1 cellular context compared by ENCODE assay signal in genomic region chr11:61332823-61333637, GRCh38.
TF ChIP-seq lines count a peak whose summit lies in the region.

DDB1 (minus strand) TSS chr11:61333105; CDS start chr11:61332968, 137 bp downstream.
TKFC (plus strand) TSS chr11:61333228; CDS start chr11:61334729, 1,501 bp downstream.

TF ChIP-seq in WTC11, 78 proteins besides CTCF, POLR2A, EP300 and RAD21 (continued from another document and continues in another):
- TF ChIP-seq, protein P1, sequence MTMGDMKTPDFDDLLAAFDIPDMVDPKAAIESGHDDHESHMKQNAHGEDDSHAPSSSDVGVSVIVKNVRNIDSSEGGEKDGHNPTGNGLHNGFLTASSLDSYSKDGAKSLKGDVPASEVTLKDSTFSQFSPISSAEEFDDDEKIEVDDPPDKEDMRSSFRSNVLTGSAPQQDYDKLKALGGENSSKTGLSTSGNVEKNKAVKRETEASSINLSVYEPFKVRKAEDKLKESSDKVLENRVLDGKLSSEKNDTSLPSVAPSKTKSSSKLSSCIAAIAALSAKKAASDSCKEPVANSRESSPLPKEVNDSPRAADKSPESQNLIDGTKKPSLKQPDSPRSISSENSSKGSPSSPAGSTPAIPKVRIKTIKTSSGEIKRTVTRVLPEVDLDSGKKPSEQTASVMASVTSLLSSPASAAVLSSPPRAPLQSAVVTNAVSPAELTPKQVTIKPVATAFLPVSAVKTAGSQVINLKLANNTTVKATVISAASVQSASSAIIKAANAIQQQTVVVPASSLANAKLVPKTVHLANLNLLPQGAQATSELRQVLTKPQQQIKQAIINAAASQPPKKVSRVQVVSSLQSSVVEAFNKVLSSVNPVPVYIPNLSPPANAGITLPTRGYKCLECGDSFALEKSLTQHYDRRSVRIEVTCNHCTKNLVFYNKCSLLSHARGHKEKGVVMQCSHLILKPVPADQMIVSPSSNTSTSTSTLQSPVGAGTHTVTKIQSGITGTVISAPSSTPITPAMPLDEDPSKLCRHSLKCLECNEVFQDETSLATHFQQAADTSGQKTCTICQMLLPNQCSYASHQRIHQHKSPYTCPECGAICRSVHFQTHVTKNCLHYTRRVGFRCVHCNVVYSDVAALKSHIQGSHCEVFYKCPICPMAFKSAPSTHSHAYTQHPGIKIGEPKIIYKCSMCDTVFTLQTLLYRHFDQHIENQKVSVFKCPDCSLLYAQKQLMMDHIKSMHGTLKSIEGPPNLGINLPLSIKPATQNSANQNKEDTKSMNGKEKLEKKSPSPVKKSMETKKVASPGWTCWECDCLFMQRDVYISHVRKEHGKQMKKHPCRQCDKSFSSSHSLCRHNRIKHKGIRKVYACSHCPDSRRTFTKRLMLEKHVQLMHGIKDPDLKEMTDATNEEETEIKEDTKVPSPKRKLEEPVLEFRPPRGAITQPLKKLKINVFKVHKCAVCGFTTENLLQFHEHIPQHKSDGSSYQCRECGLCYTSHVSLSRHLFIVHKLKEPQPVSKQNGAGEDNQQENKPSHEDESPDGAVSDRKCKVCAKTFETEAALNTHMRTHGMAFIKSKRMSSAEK (CRISPR knock-in tag; IDR thresholded peaks at IDR 0.05; ENCODE audit: borderline replicate concordance) = no peak
- TF ChIP-seq KAT7 (CRISPR knock-in tag; IDR thresholded peaks at IDR 0.05; ENCODE audit: borderline replicate concordance) (0 out of 2 replicates have a peak, but pooled peaks have one; percentile 52), ZNF219 (CRISPR knock-in tag; IDR thresholded peaks at IDR 0.05; ENCODE audit: borderline replicate concordance) (peak; percentile 80; the same call in 1 of the 2 replicates), ETV6 (CRISPR knock-in tag; IDR thresholded peaks at IDR 0.05) (peak; percentile 84), ZNF232 (CRISPR knock-in tag; IDR thresholded peaks at IDR 0.05) (peak; percentile 97), TEAD4 (CRISPR knock-in tag; IDR thresholded peaks at IDR 0.05) (no peak; the same call in 1 of the 2 replicates), FOXP1 (CRISPR knock-in tag; IDR thresholded peaks at IDR 0.05; ENCODE audit: borderline replicate concordance) (peak; percentile 56; the same call in 1 of the 2 replicates), NR3C1 (CRISPR knock-in tag; conservative IDR thresholded peaks at IDR 0.05; ENCODE audit: low read depth) (no peak), RELA (CRISPR knock-in tag; IDR thresholded peaks at IDR 0.05; ENCODE audit: borderline replicate concordance) (no peak), MLX (CRISPR knock-in tag; IDR thresholded peaks at IDR 0.05) (no peak), JUN (CRISPR knock-in tag; IDR thresholded peaks at IDR 0.05) (no peak), MYBL2 (CRISPR knock-in tag; IDR thresholded peaks at IDR 0.05) (0 out of 2 replicates have a peak, but pooled peaks have one; percentile 93), ZNF396 (CRISPR knock-in tag; IDR thresholded peaks at IDR 0.05; ENCODE audit: borderline replicate concordance) (no peak), ZNF425 (CRISPR knock-in tag; conservative IDR thresholded peaks at IDR 0.05) (no peak), NFE2L1 (CRISPR knock-in tag; IDR thresholded peaks at IDR 0.05) (peak; percentile 77), ELF4 (CRISPR knock-in tag; IDR thresholded peaks at IDR 0.05; ENCODE audit: low read depth) (no peak; the same call in 1 of the 2 replicates), FOXJ3 (CRISPR knock-in tag; IDR thresholded peaks at IDR 0.05; ENCODE audit: borderline replicate concordance) (no peak), TEAD1 (CRISPR knock-in tag; IDR thresholded peaks at IDR 0.05) (peak; percentile 82), FOXK1 (CRISPR knock-in tag; IDR thresholded peaks at IDR 0.05) (peak; percentile 71), CDX4 (CRISPR knock-in tag; IDR thresholded peaks at IDR 0.05; ENCODE audit: borderline replicate concordance) (no peak), SMAD4 (CRISPR knock-in tag; IDR thresholded peaks at IDR 0.05) (no peak), NFYB (CRISPR knock-in tag; conservative IDR thresholded peaks at IDR 0.05; ENCODE audit: low read depth) (no peak), SOX15 (CRISPR knock-in tag; IDR thresholded peaks at IDR 0.05) (no peak), E2F5 (CRISPR knock-in tag; IDR thresholded peaks at IDR 0.05) (no peak), GRHL2 (CRISPR knock-in tag; IDR thresholded peaks at IDR 0.05; ENCODE audit: insufficient replicate concordance, severe bottlenecking) (no peak), JAZF1 (CRISPR knock-in tag; IDR thresholded peaks at IDR 0.05) (no peak)
- TF ChIP-seq, protein P2, sequence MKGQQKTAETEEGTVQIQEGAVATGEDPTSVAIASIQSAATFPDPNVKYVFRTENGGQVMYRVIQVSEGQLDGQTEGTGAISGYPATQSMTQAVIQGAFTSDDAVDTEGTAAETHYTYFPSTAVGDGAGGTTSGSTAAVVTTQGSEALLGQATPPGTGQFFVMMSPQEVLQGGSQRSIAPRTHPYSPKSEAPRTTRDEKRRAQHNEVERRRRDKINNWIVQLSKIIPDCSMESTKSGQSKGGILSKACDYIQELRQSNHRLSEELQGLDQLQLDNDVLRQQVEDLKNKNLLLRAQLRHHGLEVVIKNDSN (CRISPR knock-in tag; IDR thresholded peaks at IDR 0.05) = peak; percentile 78; the same call in 1 of the 2 replicates
- TF ChIP-seq, protein P3, sequence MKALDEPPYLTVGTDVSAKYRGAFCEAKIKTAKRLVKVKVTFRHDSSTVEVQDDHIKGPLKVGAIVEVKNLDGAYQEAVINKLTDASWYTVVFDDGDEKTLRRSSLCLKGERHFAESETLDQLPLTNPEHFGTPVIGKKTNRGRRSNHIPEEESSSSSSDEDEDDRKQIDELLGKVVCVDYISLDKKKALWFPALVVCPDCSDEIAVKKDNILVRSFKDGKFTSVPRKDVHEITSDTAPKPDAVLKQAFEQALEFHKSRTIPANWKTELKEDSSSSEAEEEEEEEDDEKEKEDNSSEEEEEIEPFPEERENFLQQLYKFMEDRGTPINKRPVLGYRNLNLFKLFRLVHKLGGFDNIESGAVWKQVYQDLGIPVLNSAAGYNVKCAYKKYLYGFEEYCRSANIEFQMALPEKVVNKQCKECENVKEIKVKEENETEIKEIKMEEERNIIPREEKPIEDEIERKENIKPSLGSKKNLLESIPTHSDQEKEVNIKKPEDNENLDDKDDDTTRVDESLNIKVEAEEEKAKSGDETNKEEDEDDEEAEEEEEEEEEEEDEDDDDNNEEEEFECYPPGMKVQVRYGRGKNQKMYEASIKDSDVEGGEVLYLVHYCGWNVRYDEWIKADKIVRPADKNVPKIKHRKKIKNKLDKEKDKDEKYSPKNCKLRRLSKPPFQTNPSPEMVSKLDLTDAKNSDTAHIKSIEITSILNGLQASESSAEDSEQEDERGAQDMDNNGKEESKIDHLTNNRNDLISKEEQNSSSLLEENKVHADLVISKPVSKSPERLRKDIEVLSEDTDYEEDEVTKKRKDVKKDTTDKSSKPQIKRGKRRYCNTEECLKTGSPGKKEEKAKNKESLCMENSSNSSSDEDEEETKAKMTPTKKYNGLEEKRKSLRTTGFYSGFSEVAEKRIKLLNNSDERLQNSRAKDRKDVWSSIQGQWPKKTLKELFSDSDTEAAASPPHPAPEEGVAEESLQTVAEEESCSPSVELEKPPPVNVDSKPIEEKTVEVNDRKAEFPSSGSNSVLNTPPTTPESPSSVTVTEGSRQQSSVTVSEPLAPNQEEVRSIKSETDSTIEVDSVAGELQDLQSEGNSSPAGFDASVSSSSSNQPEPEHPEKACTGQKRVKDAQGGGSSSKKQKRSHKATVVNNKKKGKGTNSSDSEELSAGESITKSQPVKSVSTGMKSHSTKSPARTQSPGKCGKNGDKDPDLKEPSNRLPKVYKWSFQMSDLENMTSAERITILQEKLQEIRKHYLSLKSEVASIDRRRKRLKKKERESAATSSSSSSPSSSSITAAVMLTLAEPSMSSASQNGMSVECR (CRISPR knock-in tag; IDR thresholded peaks at IDR 0.05; ENCODE audit: borderline replicate concordance) = peak; percentile 65; the same call in 1 of the 2 replicates
- TF ChIP-seq, protein P4, sequence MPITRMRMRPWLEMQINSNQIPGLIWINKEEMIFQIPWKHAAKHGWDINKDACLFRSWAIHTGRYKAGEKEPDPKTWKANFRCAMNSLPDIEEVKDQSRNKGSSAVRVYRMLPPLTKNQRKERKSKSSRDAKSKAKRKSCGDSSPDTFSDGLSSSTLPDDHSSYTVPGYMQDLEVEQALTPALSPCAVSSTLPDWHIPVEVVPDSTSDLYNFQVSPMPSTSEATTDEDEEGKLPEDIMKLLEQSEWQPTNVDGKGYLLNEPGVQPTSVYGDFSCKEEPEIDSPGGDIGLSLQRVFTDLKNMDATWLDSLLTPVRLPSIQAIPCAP (CRISPR knock-in tag; IDR thresholded peaks at IDR 0.05) = no peak
- TF ChIP-seq, protein P5, sequence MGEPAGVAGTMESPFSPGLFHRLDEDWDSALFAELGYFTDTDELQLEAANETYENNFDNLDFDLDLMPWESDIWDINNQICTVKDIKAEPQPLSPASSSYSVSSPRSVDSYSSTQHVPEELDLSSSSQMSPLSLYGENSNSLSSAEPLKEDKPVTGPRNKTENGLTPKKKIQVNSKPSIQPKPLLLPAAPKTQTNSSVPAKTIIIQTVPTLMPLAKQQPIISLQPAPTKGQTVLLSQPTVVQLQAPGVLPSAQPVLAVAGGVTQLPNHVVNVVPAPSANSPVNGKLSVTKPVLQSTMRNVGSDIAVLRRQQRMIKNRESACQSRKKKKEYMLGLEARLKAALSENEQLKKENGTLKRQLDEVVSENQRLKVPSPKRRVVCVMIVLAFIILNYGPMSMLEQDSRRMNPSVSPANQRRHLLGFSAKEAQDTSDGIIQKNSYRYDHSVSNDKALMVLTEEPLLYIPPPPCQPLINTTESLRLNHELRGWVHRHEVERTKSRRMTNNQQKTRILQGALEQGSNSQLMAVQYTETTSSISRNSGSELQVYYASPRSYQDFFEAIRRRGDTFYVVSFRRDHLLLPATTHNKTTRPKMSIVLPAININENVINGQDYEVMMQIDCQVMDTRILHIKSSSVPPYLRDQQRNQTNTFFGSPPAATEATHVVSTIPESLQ (CRISPR knock-in tag; IDR thresholded peaks at IDR 0.05) = no peak
- TF ChIP-seq, protein P6, sequence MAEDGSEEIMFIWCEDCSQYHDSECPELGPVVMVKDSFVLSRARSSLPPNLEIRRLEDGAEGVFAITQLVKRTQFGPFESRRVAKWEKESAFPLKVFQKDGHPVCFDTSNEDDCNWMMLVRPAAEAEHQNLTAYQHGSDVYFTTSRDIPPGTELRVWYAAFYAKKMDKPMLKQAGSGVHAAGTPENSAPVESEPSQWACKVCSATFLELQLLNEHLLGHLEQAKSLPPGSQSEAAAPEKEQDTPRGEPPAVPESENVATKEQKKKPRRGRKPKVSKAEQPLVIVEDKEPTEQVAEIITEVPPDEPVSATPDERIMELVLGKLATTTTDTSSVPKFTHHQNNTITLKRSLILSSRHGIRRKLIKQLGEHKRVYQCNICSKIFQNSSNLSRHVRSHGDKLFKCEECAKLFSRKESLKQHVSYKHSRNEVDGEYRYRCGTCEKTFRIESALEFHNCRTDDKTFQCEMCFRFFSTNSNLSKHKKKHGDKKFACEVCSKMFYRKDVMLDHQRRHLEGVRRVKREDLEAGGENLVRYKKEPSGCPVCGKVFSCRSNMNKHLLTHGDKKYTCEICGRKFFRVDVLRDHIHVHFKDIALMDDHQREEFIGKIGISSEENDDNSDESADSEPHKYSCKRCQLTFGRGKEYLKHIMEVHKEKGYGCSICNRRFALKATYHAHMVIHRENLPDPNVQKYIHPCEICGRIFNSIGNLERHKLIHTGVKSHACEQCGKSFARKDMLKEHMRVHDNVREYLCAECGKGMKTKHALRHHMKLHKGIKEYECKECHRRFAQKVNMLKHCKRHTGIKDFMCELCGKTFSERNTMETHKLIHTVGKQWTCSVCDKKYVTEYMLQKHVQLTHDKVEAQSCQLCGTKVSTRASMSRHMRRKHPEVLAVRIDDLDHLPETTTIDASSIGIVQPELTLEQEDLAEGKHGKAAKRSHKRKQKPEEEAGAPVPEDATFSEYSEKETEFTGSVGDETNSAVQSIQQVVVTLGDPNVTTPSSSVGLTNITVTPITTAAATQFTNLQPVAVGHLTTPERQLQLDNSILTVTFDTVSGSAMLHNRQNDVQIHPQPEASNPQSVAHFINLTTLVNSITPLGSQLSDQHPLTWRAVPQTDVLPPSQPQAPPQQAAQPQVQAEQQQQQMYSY (CRISPR knock-in tag; IDR thresholded peaks at IDR 0.05) = peak; percentile 61
- TF ChIP-seq, protein P7, sequence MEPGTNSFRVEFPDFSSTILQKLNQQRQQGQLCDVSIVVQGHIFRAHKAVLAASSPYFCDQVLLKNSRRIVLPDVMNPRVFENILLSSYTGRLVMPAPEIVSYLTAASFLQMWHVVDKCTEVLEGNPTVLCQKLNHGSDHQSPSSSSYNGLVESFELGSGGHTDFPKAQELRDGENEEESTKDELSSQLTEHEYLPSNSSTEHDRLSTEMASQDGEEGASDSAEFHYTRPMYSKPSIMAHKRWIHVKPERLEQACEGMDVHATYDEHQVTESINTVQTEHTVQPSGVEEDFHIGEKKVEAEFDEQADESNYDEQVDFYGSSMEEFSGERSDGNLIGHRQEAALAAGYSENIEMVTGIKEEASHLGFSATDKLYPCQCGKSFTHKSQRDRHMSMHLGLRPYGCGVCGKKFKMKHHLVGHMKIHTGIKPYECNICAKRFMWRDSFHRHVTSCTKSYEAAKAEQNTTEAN (CRISPR knock-in tag; IDR thresholded peaks at IDR 0.05) = peak; percentile 78; the same call in 1 of the 2 replicates
